Comparison of ENCODE assay signal across 18 cellular contexts in genomic region chr6:36618366-36619355, GRCh38. TPM values are rescaled to one million over a fixed set of nuclear protein-coding genes. Genes with fewer than 3 reads are reported as not detected.
DNase-seq lines count a peak whose midpoint lies in the region; TF ChIP-seq lines count a peak whose summit lies in the region.
"Had no signal": no experiment of that assay in that cellular context is flagged by ENCODE, and none has a peak within 500 bp of the region (broad histone marks: within the 10 kb centered on the region; RNA-seq: fewer than 3 reads in every experiment).

No MANE protein-coding gene starts in this region.

- WGBS in esophagus, 2 donors: 79% methylated on average over 10 of the region's 10 CpGs
- WGBS in SK-N-SH (ENCODE audit: low lambda C conversion rate): 91% methylated on average over 10 of the region's 10 CpGs

- TF ChIP-seq EP300 in SK-N-SH (IDR thresholded peaks at IDR 0.05; ENCODE audit: borderline replicate concordance in 1 of 2, low read depth in 1 of 2, low read length in 1 of 2): no peak

- no peak overlapping the region for H3K9ac ChIP-seq in SK-N-SH

- H3K27me3 Mint-ChIP-seq in activated T-cell treated with anti-CD3 and anti-CD28 coated beads, Interleukin-2, amount 50 U/mL, for 24 hours: no peaks in the 10 kb centered on the region

- no peaks in the 10 kb centered on the region for H3K27me3 ChIP-seq in esophagus (ENCODE audit: control insufficient read depth in 1 of 2, insufficient read depth in 2 of 2, low read length in 2 of 2)
- H3K27me3 ChIP-seq in tibial artery: no peaks in the 10 kb centered on the region
- no peaks in the 10 kb centered on the region for H3K27me3 ChIP-seq in SK-N-SH (ENCODE audit: insufficient read depth)
- H3K27me3 ChIP-seq: colonic mucosa, esophagus muscularis mucosa, thyroid gland had no signal

- H3K4me1 Mint-ChIP-seq in activated T-cell treated with anti-CD3 and anti-CD28 coated beads, Interleukin-2, amount 50 U/mL, for 24 hours (ENCODE audit: low read depth): peaks cover 25% of the 10 kb centered on the region

- CTCF ChIA-PET in RWPE1 (lab: Yijun Ruan, JAX) (interaction anchor here (0.6 to 1.2 kb wide), 6 partner anchors 62 to 232 kb away, joined by 3 to 5 read pairs (median 3); no protein-coding TSS in a partner anchor), SK-N-SH (lab: Yijun Ruan, JAX) (interaction anchor here (0.7 to 6.0 kb wide), 9 partner anchors 36 to 145 kb away, joined by 3 to 111 read pairs (median 3); no protein-coding TSS in a partner anchor)

- H3K4me2 ChIP-seq in SK-N-SH: no peak overlapping the region

- H3K36me3 ChIP-seq in esophagus (ENCODE audit: control insufficient read depth in 2 of 2, insufficient read depth in 2 of 2, low read length in 1 of 2) (no peaks in the 10 kb centered on the region), tibial artery (peaks cover 0 to 7% (median 0%) of the 10 kb centered on the region in 3 donors), SK-N-SH (replicated peaks in 1 of 2; ENCODE audit: control insufficient read depth in 1 of 2, insufficient read depth in 2 of 2, low read length in 1 of 2) (no peaks in the 10 kb centered on the region)
- H3K36me3 ChIP-seq: colonic mucosa, thyroid gland had no signal

- intact Hi-C loops in tibial artery (cut with DNase I; ENCODE audit: low total_unique reads): loop anchor here (2.0 kb wide), 1 partner anchor 140 kb away; no protein-coding TSS in a partner anchor

- no peaks in the 10 kb centered on the region for H3K9me3 Mint-ChIP-seq in activated T-cell treated with anti-CD3 and anti-CD28 coated beads, Interleukin-2, amount 50 U/mL, for 24 hours

- H3K27ac ChIP-seq in RWPE1 (peak overlapping the region; percentile 89; the same call in 1 of the 2 replicates), esophagus (ENCODE audit: low read depth in 2 of 2, low read length in 1 of 2) (peak overlapping the region; percentile 25 to 74), tibial artery (no peak overlapping the region), SK-N-SH (ENCODE audit: low read depth in 2 of 2, low read length in 1 of 2) (peak overlapping the region in 1 of 2 experiments; percentile 29; a peak in 1 of 4 replicates)
- H3K27ac ChIP-seq: colonic mucosa, esophagus muscularis mucosa, thyroid gland had no signal

- H3K27ac Mint-ChIP-seq in activated T-cell treated with anti-CD3 and anti-CD28 coated beads, Interleukin-2, amount 50 U/mL, for 24 hours: peak overlapping the region; percentile 37

- no peaks in the 10 kb centered on the region for H3K79me2 ChIP-seq in SK-N-SH (ENCODE audit: insufficient read depth)

- TF ChIP-seq CTCF in RWPE1 (conservative IDR thresholded peaks at IDR 0.05; ENCODE audit: low read depth) (no peak), tibial artery (IDR thresholded peaks at IDR 0.05) (no peak), SK-N-SH (IDR thresholded peaks at IDR 0.05) (no peak)

- POLR2A ChIA-PET in RWPE1 (lab: Yijun Ruan, JAX; ENCODE audit: low non-redundant PET): interaction anchor here (1.2 kb wide), 1 partner anchor 60 kb away, joined by 3 read pairs; the partner anchor contains the start of gene CDKN1A
- POLR2A ChIA-PET in SK-N-SH (lab: Yijun Ruan, JAX): interaction anchor here (0.8 to 1.4 kb wide), 2 partner anchors 60 to 64 kb away, joined by 3 read pairs; partner anchors contain the start of gene CDKN1A

- H4K20me1 ChIP-seq in SK-N-SH (ENCODE audit: insufficient read depth): peaks cover 22% of the 10 kb centered on the region

- peaks cover 28% of the 10 kb centered on the region for H3F3A ChIP-seq in SK-N-SH (replicated peaks; ENCODE audit: insufficient read depth)

- peaks cover 44% of the 10 kb centered on the region for H3K36me3 Mint-ChIP-seq in activated T-cell treated with anti-CD3 and anti-CD28 coated beads, Interleukin-2, amount 50 U/mL, for 24 hours (ENCODE audit: low read depth)

- no peak overlapping the region for H3K4me3 Mint-ChIP-seq in activated T-cell treated with anti-CD3 and anti-CD28 coated beads, Interleukin-2, amount 50 U/mL, for 24 hours

- H3K9me3 ChIP-seq in esophagus (ENCODE audit: control insufficient read depth in 2 of 2, insufficient read depth in 1 of 2, low read depth in 1 of 2, low read length in 1 of 2) (no peaks in the 10 kb centered on the region), tibial artery (no peaks in the 10 kb centered on the region), SK-N-SH (no peaks in the 10 kb centered on the region)
- H3K9me3 ChIP-seq: colonic mucosa, esophagus muscularis mucosa, HAP-1, thyroid gland had no signal

- DNase-seq in activated T-cell treated with anti-CD3 and anti-CD28 coated beads, Interleukin-2, amount 50 U/mL, for 24 hours: peak; percentile 25
- no peak for DNase-seq in activated T-cell treated with anti-CD3 and anti-CD28 coated beads, Interleukin-2, amount 50 U/mL, for 1 hour
- no peak for DNase-seq in RWPE1 (ENCODE audit: low spot score)
- DNase-seq in tibial artery: peak; percentile 11 to 20
- no peak for DNase-seq in SK-N-SH
- no peak for DNase-seq in NCI-H187 treated with DMSO at 0.1 percent for 48 hours (lab: John Stamatoyannopoulos, UW)
- DNase-seq in activated CD8-positive, alpha-beta memory T cell treated with anti-CD3 and anti-CD28 coated beads, Interleukin-2, amount 50 U/mL, for 4 hours: no peak
- DNase-seq: activated CD4-positive, CD25-positive, alpha-beta regulatory T cell; activated naive CD4-positive, alpha-beta T cell treated with Interleukin-2 at 50 U/mL for 16 hours; colonic mucosa; EL; NCI-H1105; NK-92 treated with Interleukin-12 subunit alpha and Interleukin-12 subunit beta, amount 100 ng/mL, for 24 hours; stimulated activated CD4-positive, alpha-beta T cell treated with anti-CD3 and anti-CD28 coated beads, Interleukin-2, amount 100 ng/mL, for 48 hours; thyroid gland had no signal

- H3K9me2 ChIP-seq in SK-N-SH: no peaks in the 10 kb centered on the region

- TF ChIP-seq RAD21 in SK-N-SH (IDR thresholded peaks at IDR 0.05; ENCODE audit: low read length): no peak

- no peak overlapping the region for H2AFZ ChIP-seq in SK-N-SH (ENCODE audit: low read depth)

- H3K4me1 ChIP-seq in esophagus (ENCODE audit: control insufficient read depth in 2 of 2, insufficient read depth in 2 of 2, low read length in 1 of 2) (peaks cover 6 to 8% of the 10 kb centered on the region in 2 donors), tibial artery (peaks cover 0 to 31% (median 10%) of the 10 kb centered on the region in 4 donors), SK-N-SH (ENCODE audit: control insufficient read depth in 1 of 2, insufficient read depth in 2 of 2, low read depth in 1 of 2, low read length in 1 of 2) (peaks cover 15 to 26% of the 10 kb centered on the region in 2 experiments; a peak in 3 of 4 replicates)
- H3K4me1 ChIP-seq: HAP-1 had no signal

- H3K4me3 ChIP-seq in esophagus (ENCODE audit: low read depth in 1 of 2, low read length in 2 of 2) (no peak overlapping the region), tibial artery (no peak overlapping the region), SK-N-SH (ENCODE audit: low read depth in 2 of 2, low read length in 1 of 2) (no peak overlapping the region)
- H3K4me3 ChIP-seq: colonic mucosa, esophagus muscularis mucosa, HAP-1, thyroid gland had no signal

TF ChIP-seq in SK-N-SH, 30 proteins besides CTCF, POLR2A, EP300 and RAD21:
- no peak for TF ChIP-seq PBX3 (IDR thresholded peaks at IDR 0.05)
- TF ChIP-seq CHD2 (IDR thresholded peaks at IDR 0.05; ENCODE audit: low read length, partially characterized antibody): no peak
- TF ChIP-seq TEAD4 (IDR thresholded peaks at IDR 0.05; ENCODE audit: borderline replicate concordance, insufficient read depth): no peak
- no peak for TF ChIP-seq ZBTB33 (IDR thresholded peaks at IDR 0.05; ENCODE audit: borderline replicate concordance, low read depth)
- TF ChIP-seq RXRA (IDR thresholded peaks at IDR 0.05; ENCODE audit: borderline replicate concordance, low read depth): no peak
- TF ChIP-seq POLR2AphosphoS5 (IDR thresholded peaks at IDR 0.05; ENCODE audit: low read depth, low read length): no peak

RNA-seq across cellular contexts. Expression of gene SRSF3, which starts 24.5 kb away (rescaled TPM):
- polyA plus RNA-seq in esophagus: 100 to 1,000 TPM; 103 to 247 TPM
- polyA plus RNA-seq in SK-N-SH (2012; rRNA removed): 330 and 351 TPM in 2 replicates
- 405 and 473 TPM in 2 replicates for polyA plus RNA-seq in SK-N-SH (2012; cell fraction: cytosol; rRNA removed)
- polyA plus RNA-seq in SK-N-SH (2012; cell fraction: nucleus; rRNA removed): 242 and 281 TPM in 2 replicates

RNA-seq across cellular contexts. Expression of gene CDKN1A, which starts 59.9 kb away (rescaled TPM):
- polyA plus RNA-seq in esophagus (100 to 1,000 TPM in 1 of 2 donors, 10 to 100 TPM in 1; 36.9 to 114 TPM), SK-N-SH (2012; rRNA removed) (747 and 824 TPM in 2 replicates)
- 479 and 617 TPM in 2 replicates for polyA plus RNA-seq in SK-N-SH (2012; cell fraction: cytosol; rRNA removed)
- polyA plus RNA-seq in SK-N-SH (2012; cell fraction: nucleus; rRNA removed): 431 and 582 TPM in 2 replicates

Comparison
In these comparisons a context has a peak if more than half of its experiments do, and no peak if none do; other contexts are left out.
1. DNase-seq: peak in activated T-cell treated with anti-CD3 and anti-CD28 coated beads, Interleukin-2, amount 50 U/mL, for 24 hours (single experiment) and tibial artery (2 of 2); none in activated T-cell treated with anti-CD3 and anti-CD28 coated beads, Interleukin-2, amount 50 U/mL, for 1 hour (single experiment), RWPE1 (single experiment), SK-N-SH (single experiment), NCI-H187 treated with DMSO at 0.1 percent for 48 hours (single experiment) and activated CD8-positive, alpha-beta memory T cell treated with anti-CD3 and anti-CD28 coated beads, Interleukin-2, amount 50 U/mL, for 4 hours (single experiment).
2. H3K27ac ChIP-seq: peak in RWPE1 (single experiment) and esophagus (2 of 2); none in tibial artery (0 of 2).